ENCODE assay signal across 8 cellular contexts in the genomic region with DNA sequence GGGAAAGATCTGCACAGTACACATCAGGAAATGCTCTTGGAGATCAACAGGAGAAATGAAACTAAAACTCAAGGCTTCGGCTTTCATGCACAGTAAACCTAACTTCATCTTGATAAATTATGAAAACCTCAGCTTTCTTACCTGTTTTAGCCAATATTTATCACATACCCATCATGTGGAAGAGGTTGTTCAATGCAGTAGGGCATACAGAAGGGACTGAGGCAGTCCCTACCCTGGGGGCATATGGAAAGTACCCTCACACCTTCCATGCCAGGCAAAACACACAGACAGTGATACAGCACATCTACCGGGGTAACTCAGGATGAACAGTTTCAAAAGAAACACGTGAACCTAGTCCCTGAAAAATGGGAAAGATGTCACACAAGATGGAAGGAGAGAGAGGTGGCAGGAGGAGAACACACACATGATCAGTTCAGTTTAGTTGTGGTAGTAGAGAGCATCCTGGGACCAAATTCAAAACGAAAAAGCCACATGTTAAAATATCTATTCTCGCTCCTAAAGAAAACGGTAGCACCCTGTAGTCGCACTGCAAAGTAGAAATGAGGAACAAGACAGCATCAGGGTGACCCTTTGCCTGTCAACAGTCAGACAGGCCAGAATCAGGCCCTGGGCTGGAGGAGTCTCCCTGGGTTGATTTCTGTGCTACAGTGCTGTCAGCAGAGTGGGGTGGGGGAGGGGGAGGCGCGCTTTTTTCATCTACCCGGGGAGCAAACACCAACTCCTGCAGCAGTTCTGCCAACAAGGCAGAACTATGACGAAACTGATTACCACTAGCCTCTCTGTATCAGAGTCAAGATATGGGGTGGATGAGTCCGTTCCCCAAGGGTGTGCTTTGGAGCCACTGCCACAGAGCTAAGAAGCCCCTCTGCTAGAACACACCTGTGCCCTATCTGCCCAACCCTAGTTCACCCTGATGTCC. TPM values are rescaled to one million over a fixed set of nuclear protein-coding genes. Genes with fewer than 3 reads are reported as not detected.
A peak's percentile ranks its signal among the peaks of the same experiment; 100 is the strongest.
DNase-seq lines count a peak whose midpoint lies in the region; ATAC-seq, FAIRE-seq and TF ChIP-seq lines count a peak whose summit lies in the region.

No MANE protein-coding gene starts in this region.

- no peaks in the 10 kb centered on the region for H3K9me3 Mint-ChIP-seq in astrocyte (ENCODE audit: unreplicated experiment)

- intact Hi-C loops in Right ventricle myocardium superior (cut with DNase I) (no loop called here), Right ventricle myocardium inferior (cut with DNase I) (loop anchor here (5.0 to 10.0 kb wide), 3 partner anchors 138 to 642 kb away; a partner anchor contains a TSS)

- no peaks in the 10 kb centered on the region for H3K9me3 ChIP-seq in astrocyte (ENCODE audit: insufficient read depth, low read depth, low read length)

- peaks cover 49% of the 10 kb centered on the region for H4K20me1 ChIP-seq in astrocyte (ENCODE audit: insufficient read depth, low read length)

- peaks cover 15% of the 10 kb centered on the region for H3K4me1 ChIP-seq in astrocyte (ENCODE audit: insufficient read depth, low read length)

- DNase-seq in Right ventricle myocardium superior (peak; percentile 46), Right ventricle myocardium inferior (ENCODE audit: missing footprints) (no peak), RKO (ENCODE audit: low spot score) (peak; percentile 72), astrocyte (ENCODE audit: low read depth) (peak; percentile 70), iris pigment epithelial cell (ENCODE audit: low read depth) (peak; percentile 85), cerebellar cortex (ENCODE audit: low spot score) (no peak)
- DNase-seq in stimulated activated CD4-positive, alpha-beta T cell treated with anti-CD3 and anti-CD28 coated beads, Interleukin-2, amount 100 ng/mL, for 24 hours = peak; percentile 46 to 52

- peaks cover 9% of the 10 kb centered on the region for H3K36me3 Mint-ChIP-seq in astrocyte (ENCODE audit: low read depth, unreplicated experiment)

- peak overlapping the region; percentile 82 for H3K4me3 ChIP-seq in astrocyte (ENCODE audit: insufficient read depth, low read depth, low read length)

- peak overlapping the region; percentile 76 for H3K27ac ChIP-seq in astrocyte (ENCODE audit: low read depth, low read length)

- H3K4me3 Mint-ChIP-seq in astrocyte (ENCODE audit: unreplicated experiment) = peak overlapping the region; percentile 85

- H3K4me1 Mint-ChIP-seq in astrocyte (ENCODE audit: low read depth, unreplicated experiment) = peaks cover 18% of the 10 kb centered on the region

- H2AFZ ChIP-seq in astrocyte (ENCODE audit: low read depth, low read length) = no peak overlapping the region

- TF ChIP-seq CTCF in astrocyte (IDR thresholded peaks at IDR 0.05; ENCODE audit: insufficient read depth, low read depth, low read length) = no peak

- ATAC-seq in Right ventricle myocardium superior (ENCODE audit: poor library complexity) = no peak
- no peak for ATAC-seq in Right ventricle myocardium inferior
- ATAC-seq in HG02970 (IDR thresholded peaks at IDR 0.05; ENCODE audit: low FRiP score, unreplicated experiment) = no peak

- H3K9ac ChIP-seq in astrocyte (ENCODE audit: low read length) = peak overlapping the region; percentile 85

- peaks cover 3% of the 10 kb centered on the region for H3K36me3 ChIP-seq in astrocyte (ENCODE audit: insufficient read depth, low read length)

- no peaks in the 10 kb centered on the region for H3K27me3 ChIP-seq in astrocyte (ENCODE audit: insufficient read depth, low read length)

- peak overlapping the region; percentile 51 for H3K27ac Mint-ChIP-seq in astrocyte (ENCODE audit: unreplicated experiment)

- H3K27me3 Mint-ChIP-seq in astrocyte (ENCODE audit: low read depth, unreplicated experiment) = no peaks in the 10 kb centered on the region

- no peak for FAIRE-seq in astrocyte (lab: Jason Lieb, UNC)

- peak overlapping the region; percentile 96 for H3K4me2 ChIP-seq in astrocyte (ENCODE audit: low read length)

- H3K79me2 ChIP-seq in astrocyte (ENCODE audit: insufficient read depth, low read length) = peaks cover 69% of the 10 kb centered on the region

RNA-seq across cellular contexts. Expression of a gene that starts 1.3 kb away (rescaled TPM):
- total RNA-seq in Right ventricle myocardium superior (18.2 TPM), Right ventricle myocardium inferior (17.4 TPM), astrocyte (31.1 and 31.4 TPM in 2 replicates)

RNA-seq across cellular contexts. Expression of a gene that starts 2.1 kb away (rescaled TPM):
- total RNA-seq in Right ventricle myocardium superior (56.1 TPM), Right ventricle myocardium inferior (60.4 TPM), astrocyte (34.7 and 36.9 TPM in 2 replicates)

RNA-seq across cellular contexts. Expression of a gene that starts 17.3 kb away (rescaled TPM):
- total RNA-seq in Right ventricle myocardium superior (65.7 TPM), Right ventricle myocardium inferior (63.3 TPM), astrocyte (11.9 and 14.5 TPM in 2 replicates)

RNA-seq across cellular contexts. Expression of a gene that starts 48.8 kb away (rescaled TPM):
- total RNA-seq in Right ventricle myocardium superior (43.5 TPM), Right ventricle myocardium inferior (45.8 TPM), astrocyte (92.7 and 105 TPM in 2 replicates)

RNA-seq across cellular contexts. Expression of a gene that starts 49.5 kb away (rescaled TPM):
- total RNA-seq in Right ventricle myocardium superior = 0.62 TPM
- 0.76 TPM for total RNA-seq in Right ventricle myocardium inferior
- 1.3 and 2.1 TPM in 2 replicates for total RNA-seq in astrocyte

Comparison
In these comparisons a context has a peak if more than half of its experiments do, and no peak if none do; other contexts are left out.
1. DNase-seq: peak in Right ventricle myocardium superior (single experiment), RKO (single experiment), astrocyte (single experiment), iris pigment epithelial cell (single experiment) and stimulated activated CD4-positive, alpha-beta T cell treated with anti-CD3 and anti-CD28 coated beads, Interleukin-2, amount 100 ng/mL, for 24 hours (2 of 2); none in Right ventricle myocardium inferior (single experiment) and cerebellar cortex (single experiment).